ENCODE assay signal across 22 cellular contexts in genomic region chr4:126526335-126526734, GRCh38.
"Had no signal": no experiment of that assay in that cellular context is flagged by ENCODE, and none has a peak within 500 bp of the region (broad histone marks: within the 10 kb centered on the region; RNA-seq: fewer than 3 reads in every experiment).

No MANE protein-coding gene starts in this region.

- H3K79me2 ChIP-seq: hepatocyte had no signal

- H3K4me1 ChIP-seq: esophagus muscularis mucosa, right atrium auricular region, sigmoid colon, transverse colon had no signal

- H3K27me3 ChIP-seq: esophagus muscularis mucosa, hepatocyte, ovary, right atrium auricular region, sigmoid colon, transverse colon had no signal

- H3K36me3 ChIP-seq: esophagus muscularis mucosa, ovary, right atrium auricular region, sigmoid colon, thoracic aorta, transverse colon had no signal

- H3K4me2 ChIP-seq: hepatocyte had no signal

- H2AFZ ChIP-seq: hepatocyte had no signal

- FAIRE-seq: islet of Langerhans had no signal

- DNase-seq: effector memory CD4-positive, alpha-beta T cell; foreskin melanocyte; head of caudate nucleus; kidney glomerular epithelial cell; mammary epithelial cell; mucosa of descending colon; naive thymus-derived CD8-positive, alpha-beta T cell; ovary; sigmoid colon; stimulated activated CD4-positive, alpha-beta T cell treated with anti-CD3 and anti-CD28 coated beads, Interleukin-2, amount 100 ng/mL, for 24 hours; stimulated activated CD4-positive, alpha-beta T cell treated with anti-CD3 and anti-CD28 coated beads, Interleukin-4, amount 100 ng/mL, for 4 hours; stimulated activated naive B cell treated with anti-CD40 and anti-IgM and Interleukin-4, amounts not matched to agents 10 μg/mL and 1 μg/mL and 100 μg/mL, for 72 hours; stimulated activated naive CD8-positive, alpha-beta T cell treated with anti-CD3 and anti-CD28 coated beads, Interleukin-15, amount 100 ng/mL, for 72 hours; substantia nigra; transverse colon had no signal

- H3K27ac ChIP-seq: epithelial cell of prostate, esophagus muscularis mucosa, hepatocyte, ovary, right atrium auricular region, sigmoid colon, skin epidermis, thoracic aorta, transverse colon had no signal

- H3K4me3 ChIP-seq: esophagus muscularis mucosa, hepatocyte, mucosa of descending colon, ovary, right atrium auricular region, sigmoid colon, skin epidermis, thoracic aorta, transverse colon had no signal

- H3K9me3 ChIP-seq: ovary, sigmoid colon, transverse colon had no signal

- ATAC-seq: mucosa of descending colon; naive thymus-derived CD8-positive, alpha-beta T cell; stimulated activated naive B cell treated with anti-CD40 and anti-IgM and Interleukin-4, amounts not matched to agents 10 μg/mL and 1 μg/mL and 100 μg/mL, for 72 hours; stimulated activated naive CD8-positive, alpha-beta T cell treated with anti-CD3 and anti-CD28 coated beads, Interleukin-15, amount 100 ng/mL, for 72 hours had no signal
